In genomic region chr5:150538007-150538917, GRCh38 we compare ENCODE assay signal across 11 cellular contexts. TPM values are rescaled to one million over a fixed set of nuclear protein-coding genes. Genes with fewer than 3 reads are reported as not detected.
A peak's percentile ranks its signal among the peaks of the same experiment; 100 is the strongest.
DNase-seq lines count a peak whose midpoint lies in the region; ATAC-seq and TF ChIP-seq lines count a peak whose summit lies in the region.
"Had no signal": no experiment of that assay in that cellular context is flagged by ENCODE, and none has a peak within 500 bp of the region (broad histone marks: within the 10 kb centered on the region; RNA-seq: fewer than 3 reads in every experiment).

No MANE protein-coding gene starts in this region.

- H3K27me3 ChIP-seq in GM23248 (replicated peaks; ENCODE audit: insufficient read depth) (no peaks in the 10 kb centered on the region), esophagus squamous epithelium (no peaks in the 10 kb centered on the region), neutrophil (no peaks in the 10 kb centered on the region)
- H3K27me3 ChIP-seq: stomach had no signal

- H3K9me3 ChIP-seq in GM23248 (ENCODE audit: low read depth) (no peaks in the 10 kb centered on the region), esophagus squamous epithelium (no peaks in the 10 kb centered on the region), neutrophil (peaks cover 8% of the 10 kb centered on the region)
- H3K9me3 ChIP-seq: stomach had no signal

- H3K4me2 ChIP-seq in GM23248 (ENCODE audit: unreplicated experiment), result peak overlapping the region; percentile 50

- peaks cover 10% of the 10 kb centered on the region for H3K36me3 Mint-ChIP-seq in Calu3 (ENCODE audit: insufficient read depth, unreplicated experiment)

- no peak overlapping the region for H3K9ac ChIP-seq in GM23248

- no TSS peak for BruUV-seq in Calu3 (replicated peaks; lab: Mats Ljungman, UMichigan)

- CTCF ChIA-PET in RWPE1 (lab: Yijun Ruan, JAX) (interaction anchor here (0.7 to 1.4 kb wide), 3 partner anchors 10 to 1677 kb away, joined by 3 to 5 read pairs (median 4); no protein-coding TSS in a partner anchor), Calu3 (lab: Charles Lee) (no interaction called here)

- intact Hi-C loops in esophagus squamous epithelium (cut with DNase I) (loop anchor here (5.0 kb wide), 1 partner anchor 66 kb away; no protein-coding TSS in a partner anchor), Calu3 (cut with micrococcal nuclease; ENCODE audit: unreplicated experiment) (no loop called here)

- no peaks in the 10 kb centered on the region for H3K27me3 Mint-ChIP-seq in Calu3 (ENCODE audit: unreplicated experiment)
- H3K27me3 Mint-ChIP-seq: CD4-positive, alpha-beta T cell had no signal

- H3K4me3 Mint-ChIP-seq in Calu3 (ENCODE audit: low read depth, unreplicated experiment), result no peak overlapping the region
- H3K4me3 Mint-ChIP-seq: CD4-positive, alpha-beta T cell had no signal

- H3K4me3 ChIP-seq in GM23248 (no peak overlapping the region), esophagus squamous epithelium (no peak overlapping the region), neutrophil (ENCODE audit: low read depth in 1 of 2, low read length in 1 of 2) (no peak overlapping the region)
- H3K4me3 ChIP-seq: stomach had no signal

- H3K27ac ChIP-seq in GM23248, result peak overlapping the region; percentile 80
- peak overlapping the region; percentile 22 for H3K27ac ChIP-seq in RWPE1
- H3K27ac ChIP-seq in esophagus squamous epithelium, result peak overlapping the region in 3 of 4 donors; percentile 17 to 42 (median 42)
- peak overlapping the region; percentile 13 for H3K27ac ChIP-seq in neutrophil

- no peaks in the 10 kb centered on the region for H3K9me2 ChIP-seq in GM23248 (ENCODE audit: insufficient read depth)

- in situ Hi-C loops in GM23248 (cut with MboI), result no loop called here

- DNase-seq in GM23248 (peak; percentile 91), RWPE1 (ENCODE audit: low spot score) (no peak), esophagus squamous epithelium (lab: John Stamatoyannopoulos, UW) (no peak), Calu3 (no peak), SKM-1 treated with dmso at 0.1 percent for 144 hours (lab: John Stamatoyannopoulos, UW; ENCODE audit: unreplicated experiment) (no peak), NCI-H2029 treated with DMSO at 0.1 percent for 48 hours (lab: John Stamatoyannopoulos, UW) (no peak)
- DNase-seq: activated T-cell treated with anti-CD3 and anti-CD28 coated beads, Interleukin-2, amount 50 U/mL, for 1 hour; CD4-positive, alpha-beta T cell; stomach had no signal

- 80 to 82% methylated on average over 8 of the region's 8 CpGs for WGBS in GM23248 (ENCODE audit: low coverage in 1 of 2, low lambda C conversion rate in 2 of 2, missing lambda C conversion rate in 2 of 2), 2 experiments
- 87 to 90% methylated on average over 7 of the region's 8 CpGs for WGBS in esophagus squamous epithelium, 2 donors

- POLR2A ChIA-PET in RWPE1 (lab: Yijun Ruan, JAX; ENCODE audit: low non-redundant PET), result interaction anchor here (0.7 kb wide), 1 partner anchor 124 kb away, joined by 3 read pairs; no protein-coding TSS in a partner anchor

- no peaks in the 10 kb centered on the region for H3K9me3 Mint-ChIP-seq in Calu3 (ENCODE audit: low read depth, unreplicated experiment)
- H3K9me3 Mint-ChIP-seq: CD4-positive, alpha-beta T cell had no signal

- H3K4me1 Mint-ChIP-seq in Calu3 (ENCODE audit: low read depth, unreplicated experiment), result no peaks in the 10 kb centered on the region

- ATAC-seq in HG03025 (IDR thresholded peaks at IDR 0.05; ENCODE audit: low FRiP score, unreplicated experiment), result no peak

- 0 out of 2 replicates have a peak, but pooled peaks cover 2% of the 10 kb centered on the region for H4K20me1 ChIP-seq in GM23248 (ENCODE audit: insufficient read depth)

- peaks cover 41% of the 10 kb centered on the region for H3K4me1 ChIP-seq in GM23248 (ENCODE audit: insufficient read depth)
- H3K4me1 ChIP-seq in esophagus squamous epithelium, result peaks cover 18 to 44% (median 24%) of the 10 kb centered on the region in 3 donors
- H3K4me1 ChIP-seq in neutrophil (ENCODE audit: control insufficient read depth in 1 of 2, insufficient read depth in 1 of 2, low read depth in 1 of 2, low read length in 1 of 2), result no peaks in the 10 kb centered on the region

- peaks cover 83% of the 10 kb centered on the region for H3K79me2 ChIP-seq in GM23248 (ENCODE audit: insufficient read depth)

- no peak for TF ChIP-seq POLR2A in esophagus squamous epithelium (IDR thresholded peaks at IDR 0.05)

- peaks cover 57% of the 10 kb centered on the region for H3F3A ChIP-seq in GM23248 (ENCODE audit: insufficient read depth)

- peaks cover 72% of the 10 kb centered on the region for H3K36me3 ChIP-seq in GM23248 (ENCODE audit: low read depth)
- H3K36me3 ChIP-seq in esophagus squamous epithelium, result peaks cover 27 to 97% (median 40%) of the 10 kb centered on the region in 3 donors
- H3K36me3 ChIP-seq in neutrophil, result peaks cover 100% of the 10 kb centered on the region

- no peak overlapping the region for H3K27ac Mint-ChIP-seq in Calu3 (ENCODE audit: unreplicated experiment)
- H3K27ac Mint-ChIP-seq: CD4-positive, alpha-beta T cell had no signal

- TF ChIP-seq CTCF in RWPE1 (conservative IDR thresholded peaks at IDR 0.05; ENCODE audit: low read depth) (no peak), esophagus squamous epithelium (IDR thresholded peaks at IDR 0.05) (no peak), neutrophil (IDR thresholded peaks at IDR 0.05) (no peak), Calu3 (IDR thresholded peaks at IDR 0.05; ENCODE audit: unreplicated experiment) (no peak)

- no peak overlapping the region for H2AFZ ChIP-seq in GM23248

RNA-seq across cellular contexts. Expression of gene NDST1, which starts 30.3 kb away (rescaled TPM):
- 129 and 159 TPM in 2 replicates for total RNA-seq in GM23248 (2014; rRNA removed; shearing (Covaris generic))
- polyA plus RNA-seq in GM23248 (2016; fragmentation: Nextera tagmentation; extraction: Ambion mirVana), result 39.1 and 41.3 TPM in 2 replicates
- 100 to 1,000 TPM in 3 of 4 donors, 10 to 100 TPM in 1; 76.5 to 205 (median 118) TPM for total RNA-seq in esophagus squamous epithelium
- 62.5 and 72.6 TPM in 2 replicates for total RNA-seq in Calu3 (2022)

Comparison
In these comparisons a context has a peak if more than half of its experiments do, and no peak if none do; other contexts are left out.
1. H3K27ac ChIP-seq: peak in every context shown above with its lines; median percentile 80 in GM23248; 42 in esophagus squamous epithelium; 22 in RWPE1; 13 in neutrophil.